Comparison of ENCODE assay signal across 9 cellular contexts in the genomic region with DNA sequence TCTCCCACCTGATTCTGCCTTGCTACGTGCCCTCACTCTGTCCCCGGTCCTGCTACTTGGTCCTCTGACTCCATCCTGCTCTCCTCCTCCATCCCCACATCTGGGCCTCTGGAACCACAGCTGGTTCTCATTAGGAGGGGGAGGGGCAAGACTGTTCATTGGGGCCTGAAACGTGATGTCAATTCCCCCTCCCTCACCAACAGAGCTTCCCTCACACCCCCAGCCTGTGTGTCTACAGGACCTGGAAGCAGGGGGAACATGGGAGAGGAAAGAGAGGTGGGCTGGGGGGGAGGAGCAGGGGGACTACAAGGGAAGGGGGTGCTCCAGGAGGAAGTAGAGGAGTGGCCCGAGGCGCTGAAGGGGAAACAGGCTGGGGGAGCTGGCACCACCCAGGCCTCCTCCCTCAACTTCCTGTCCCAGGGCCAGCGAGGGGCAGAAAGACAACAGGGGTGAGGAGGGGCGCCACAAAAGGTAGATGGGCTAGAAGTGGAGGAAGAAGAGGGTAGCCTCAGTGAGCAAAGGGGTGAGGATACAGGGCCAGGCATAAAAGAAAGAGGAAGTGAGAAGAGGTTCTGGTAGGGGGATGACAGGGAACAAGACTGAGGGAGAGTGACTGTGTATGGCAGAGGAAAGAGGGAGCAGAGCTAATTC. TPM values are rescaled to one million over a fixed set of nuclear protein-coding genes. Genes with fewer than 3 reads are reported as not detected.
DNase-seq lines count a peak whose midpoint lies in the region; ATAC-seq and TF ChIP-seq lines count a peak whose summit lies in the region.
"Had no signal": no experiment of that assay in that cellular context is flagged by ENCODE, and none has a peak within 500 bp of the region (broad histone marks: within the 10 kb centered on the region; RNA-seq: fewer than 3 reads in every experiment).

No MANE protein-coding gene starts in this region.

- ATAC-seq in activated CD8-positive, alpha-beta memory T cell treated with anti-CD3 and anti-CD28 coated beads, Interleukin-2, amount 10 ng/mL, durations not matched to agents 7 days and 5 days, result peak; percentile 61
- ATAC-seq in HG02763 (IDR thresholded peaks at IDR 0.05; ENCODE audit: unreplicated experiment), result peak; percentile 87

- no peak for TF ChIP-seq EP300 in esophagus muscularis mucosa (IDR thresholded peaks at IDR 0.05)

- peaks cover 0 to 4% (median 0%) of the 10 kb centered on the region in 4 donors for H3K36me3 ChIP-seq in esophagus muscularis mucosa
- H3K36me3 ChIP-seq in prostate gland, result no peaks in the 10 kb centered on the region
- no peaks in the 10 kb centered on the region for H3K36me3 ChIP-seq in HAP-1 (replicated peaks)

- no peaks in the 10 kb centered on the region for H3K36me3 Mint-ChIP-seq in activated CD8-positive, alpha-beta memory T cell treated with anti-CD3 and anti-CD28 coated beads, Interleukin-2, amount 10 ng/mL, durations not matched to agents 7 days and 5 days

- H3K4me3 ChIP-seq in esophagus muscularis mucosa (peak overlapping the region in 3 of 4 donors; percentile 3 to 20 (median 12)), prostate gland (no peak overlapping the region), HAP-1 (no peak overlapping the region)

- H3K4me1 Mint-ChIP-seq in activated CD8-positive, alpha-beta memory T cell treated with anti-CD3 and anti-CD28 coated beads, Interleukin-2, amount 10 ng/mL, durations not matched to agents 7 days and 5 days, result no peaks in the 10 kb centered on the region

- WGBS in esophagus muscularis mucosa, result 37% methylated on average over 7 of the region's 7 CpGs
- 40% methylated on average over 7 of the region's 7 CpGs for WGBS in prostate gland

- no peak overlapping the region for H3K27ac Mint-ChIP-seq in activated CD8-positive, alpha-beta memory T cell treated with anti-CD3 and anti-CD28 coated beads, Interleukin-2, amount 10 ng/mL, durations not matched to agents 7 days and 5 days

- H3K9me3 ChIP-seq in esophagus muscularis mucosa, result no peaks in the 10 kb centered on the region
- no peaks in the 10 kb centered on the region for H3K9me3 ChIP-seq in prostate gland
- no peaks in the 10 kb centered on the region for H3K9me3 ChIP-seq in HAP-1

- H3K4me1 ChIP-seq in esophagus muscularis mucosa, result peaks cover 28 to 56% (median 40%) of the 10 kb centered on the region in 4 donors
- H3K4me1 ChIP-seq in prostate gland (replicated peaks), result no peaks in the 10 kb centered on the region
- no peaks in the 10 kb centered on the region for H3K4me1 ChIP-seq in HAP-1

- H3K4me3 Mint-ChIP-seq in activated CD8-positive, alpha-beta memory T cell treated with anti-CD3 and anti-CD28 coated beads, Interleukin-2, amount 10 ng/mL, durations not matched to agents 7 days and 5 days, result no peak overlapping the region

- CTCF ChIA-PET in activated CD8-positive, alpha-beta memory T cell treated with anti-CD3 and anti-CD28 coated beads, Interleukin-2, amount 10 ng/mL, durations not matched to agents 7 days and 5 days (lab: Charles Lee), result interaction anchor here (2.2 kb wide), 1 partner anchor 21 kb away, joined by 8 read pairs; no protein-coding TSS in a partner anchor

- in situ Hi-C loops in HAP-1 (cut with MboI; ENCODE audit: low sequenced_read_pairs), result no loop called here

- no peak for DNase-seq in activated CD8-positive, alpha-beta memory T cell treated with anti-CD3 and anti-CD28 coated beads, Interleukin-2, amount 10 ng/mL, durations not matched to agents 7 days and 5 days
- no peak for DNase-seq in activated CD8-positive, alpha-beta memory T cell treated with anti-CD3 and anti-CD28 coated beads, Interleukin-2, amount 50 U/mL, for 48 hours
- DNase-seq in OCI-M1 (lab: John Stamatoyannopoulos, UW) (peak; percentile 63), esophagus muscularis mucosa (ENCODE audit: extremely low spot score) (no peak), prostate gland (ENCODE audit: low spot score) (no peak), HAP-1 (ENCODE audit: low spot score in 2 of 2) (no peak), amniotic stem cell (lab: John Stamatoyannopoulos, UW) (no peak)

- no peaks in the 10 kb centered on the region for H3K27me3 Mint-ChIP-seq in activated CD8-positive, alpha-beta memory T cell treated with anti-CD3 and anti-CD28 coated beads, Interleukin-2, amount 10 ng/mL, durations not matched to agents 7 days and 5 days

- no peak for TF ChIP-seq CTCF in esophagus muscularis mucosa (IDR thresholded peaks at IDR 0.05)
- no peak for TF ChIP-seq CTCF in prostate gland (IDR thresholded peaks at IDR 0.05)

- H3K9me3 Mint-ChIP-seq in activated CD8-positive, alpha-beta memory T cell treated with anti-CD3 and anti-CD28 coated beads, Interleukin-2, amount 10 ng/mL, durations not matched to agents 7 days and 5 days (ENCODE audit: low read depth), result no peaks in the 10 kb centered on the region

- intact Hi-C loops in esophagus muscularis mucosa (cut with DNase I) (no loop called here), prostate gland (cut with DNase I) (no loop called here)

- H3K27me3 ChIP-seq in esophagus muscularis mucosa (no peaks in the 10 kb centered on the region), prostate gland (replicated peaks; ENCODE audit: insufficient read depth) (no peaks in the 10 kb centered on the region), HAP-1 (ENCODE audit: low read depth) (peaks cover under 1% of the 10 kb centered on the region; the same call in 1 of the 2 replicates)

- H3K27ac ChIP-seq in esophagus muscularis mucosa (replicated peaks in 1 of 4), result peak overlapping the region; percentile 68 to 78 (median 74)
- peak overlapping the region; percentile 53 to 57 for H3K27ac ChIP-seq in prostate gland
- H3K27ac ChIP-seq: C4-2B had no signal

- TF ChIP-seq POLR2A in esophagus muscularis mucosa (IDR thresholded peaks at IDR 0.05; ENCODE audit: low read depth) (no peak), prostate gland (IDR thresholded peaks at IDR 0.05) (no peak)

RNA-seq across cellular contexts. Expression of gene DCHS1, which starts 8.9 kb away (rescaled TPM):
- total RNA-seq in activated CD8-positive, alpha-beta memory T cell treated with anti-CD3 and anti-CD28 coated beads, Interleukin-2, amount 10 ng/mL, durations not matched to agents 7 days and 5 days, result under 1 TPM; 0.14 to 0.32 TPM
- 10 to 100 TPM; 27.0 to 60.9 (median 34.0) TPM for total RNA-seq in esophagus muscularis mucosa
- total RNA-seq in prostate gland, result 10 to 100 TPM; 11.2 to 17.4 TPM

RNA-seq across cellular contexts. Expression of gene TPP1, which starts 27.5 kb away (rescaled TPM):
- 10 to 100 TPM; 76.8 to 79.3 TPM for total RNA-seq in activated CD8-positive, alpha-beta memory T cell treated with anti-CD3 and anti-CD28 coated beads, Interleukin-2, amount 10 ng/mL, durations not matched to agents 7 days and 5 days
- total RNA-seq in esophagus muscularis mucosa (10 to 100 TPM; 44.4 to 71.5 (median 54.9) TPM), prostate gland (100 to 1,000 TPM in 1 of 2 donors, 10 to 100 TPM in 1; 94.6 to 147 TPM)

RNA-seq across cellular contexts. Expression of gene TAF10, which starts 34.7 kb away (rescaled TPM):
- 100 to 1,000 TPM; 134 to 144 TPM for total RNA-seq in activated CD8-positive, alpha-beta memory T cell treated with anti-CD3 and anti-CD28 coated beads, Interleukin-2, amount 10 ng/mL, durations not matched to agents 7 days and 5 days
- total RNA-seq in esophagus muscularis mucosa (10 to 100 TPM; 24.2 to 51.1 (median 43.4) TPM), prostate gland (100 to 1,000 TPM; 130 to 193 TPM)

RNA-seq across cellular contexts. Expression of gene MRPL17, which starts 36.4 kb away (rescaled TPM):
- 10 to 100 TPM; 69.4 to 81.0 TPM for total RNA-seq in activated CD8-positive, alpha-beta memory T cell treated with anti-CD3 and anti-CD28 coated beads, Interleukin-2, amount 10 ng/mL, durations not matched to agents 7 days and 5 days
- total RNA-seq in esophagus muscularis mucosa (10 to 100 TPM; 13.3 to 22.9 (median 19.4) TPM), prostate gland (10 to 100 TPM; 18.3 to 44.6 TPM)

RNA-seq across cellular contexts. Expression of gene ILK, which starts 43.2 kb away (rescaled TPM):
- 100 to 1,000 TPM; 151 to 161 TPM for total RNA-seq in activated CD8-positive, alpha-beta memory T cell treated with anti-CD3 and anti-CD28 coated beads, Interleukin-2, amount 10 ng/mL, durations not matched to agents 7 days and 5 days
- 100 to 1,000 TPM; 481 to 652 (median 606) TPM for total RNA-seq in esophagus muscularis mucosa
- total RNA-seq in prostate gland, result 100 to 1,000 TPM; 172 to 195 TPM

Comparison
In these comparisons a context has a peak if more than half of its experiments do, and no peak if none do; other contexts are left out.
1. H3K4me3 ChIP-seq: peak in esophagus muscularis mucosa (3 of 4); none in prostate gland (0 of 2) and HAP-1 (single experiment).
2. RNA of gene DCHS1, which starts 8.9 kb away (total RNA-seq): 27.0 to 60.9 TPM in esophagus muscularis mucosa and 11.2 to 17.4 TPM in prostate gland; 0.14 to 0.32 TPM in activated CD8-positive, alpha-beta memory T cell treated with anti-CD3 and anti-CD28 coated beads, Interleukin-2, amount 10 ng/mL, durations not matched to agents 7 days and 5 days; every median in the first group is over 4 times any median in the second.